ENCODE assay signal across 9 cellular contexts in the genomic region with DNA sequence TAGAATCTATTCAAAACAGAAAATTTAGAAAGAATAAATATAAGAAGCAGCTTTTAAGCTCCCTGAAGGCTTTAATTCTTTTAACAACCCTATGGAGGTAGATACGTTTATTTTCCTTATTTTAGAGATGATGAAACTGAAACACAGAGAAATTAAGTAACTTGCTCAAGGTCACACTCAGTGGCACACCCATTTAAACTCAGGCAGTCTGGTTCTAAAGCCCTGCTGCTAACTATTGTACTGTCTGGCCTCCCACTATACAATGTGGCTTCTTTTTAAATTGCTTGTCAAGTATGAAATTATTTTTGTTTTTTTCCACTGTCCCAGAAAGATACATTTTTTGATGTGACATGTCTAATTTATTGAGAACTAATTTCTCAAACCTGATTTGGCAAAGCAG. TPM values are rescaled to one million over a fixed set of nuclear protein-coding genes. Genes with fewer than 3 reads are reported as not detected.
DNase-seq lines count a peak whose midpoint lies in the region; ATAC-seq and TF ChIP-seq lines count a peak whose summit lies in the region.
"Had no signal": no experiment of that assay in that cellular context is flagged by ENCODE, and none has a peak within 500 bp of the region (broad histone marks: within the 10 kb centered on the region; RNA-seq: fewer than 3 reads in every experiment).

No MANE protein-coding gene starts in this region.

- H3K27me3 ChIP-seq in iPS-15b (ENCODE audit: control insufficient read depth, insufficient read depth, low read length): no peaks in the 10 kb centered on the region
- H3K27me3 ChIP-seq in suprapubic skin: no peaks in the 10 kb centered on the region

- TF ChIP-seq POLR2A in suprapubic skin (IDR thresholded peaks at IDR 0.05): no peak

- no peaks in the 10 kb centered on the region for H3K9me3 Mint-ChIP-seq in activated naive CD4-positive, alpha-beta T cell treated with anti-CD3 and anti-CD28 coated beads for 36 hours
- no peaks in the 10 kb centered on the region for H3K9me3 Mint-ChIP-seq in WTC11

- H3K4me3 ChIP-seq in iPS-15b (ENCODE audit: low read depth, low read length): peak overlapping the region; percentile 77
- H3K4me3 ChIP-seq in suprapubic skin: peak overlapping the region; percentile 89

- no peaks in the 10 kb centered on the region for H3K9me3 ChIP-seq in iPS-15b (ENCODE audit: control insufficient read depth, insufficient read depth, low read length)
- no peaks in the 10 kb centered on the region for H3K9me3 ChIP-seq in suprapubic skin

- peak overlapping the region; percentile 96 for H3K4me3 Mint-ChIP-seq in activated naive CD4-positive, alpha-beta T cell treated with anti-CD3 and anti-CD28 coated beads for 36 hours
- peak overlapping the region; percentile 87 for H3K4me3 Mint-ChIP-seq in WTC11

- POLR2A ChIA-PET in WTC11 (lab: Charles Lee): no interaction called here

- H3K4me1 Mint-ChIP-seq in activated naive CD4-positive, alpha-beta T cell treated with anti-CD3 and anti-CD28 coated beads for 36 hours (ENCODE audit: low read depth): peaks cover 63% of the 10 kb centered on the region
- H3K4me1 Mint-ChIP-seq in WTC11: peaks cover 57% of the 10 kb centered on the region

- TF ChIP-seq EP300 in suprapubic skin (IDR thresholded peaks at IDR 0.05): no peak

- H3K27me3 Mint-ChIP-seq in activated naive CD4-positive, alpha-beta T cell treated with anti-CD3 and anti-CD28 coated beads for 36 hours (ENCODE audit: low read depth): no peaks in the 10 kb centered on the region
- no peaks in the 10 kb centered on the region for H3K27me3 Mint-ChIP-seq in WTC11 (ENCODE audit: low read depth)

- CTCF ChIA-PET in activated naive CD4-positive, alpha-beta T cell treated with anti-CD3 and anti-CD28 coated beads for 36 hours (lab: Charles Lee): interaction anchor here (0.8 to 1.1 kb wide), 3 partner anchors 8 to 171 kb away, joined by 4 to 5 read pairs (median 5); no protein-coding TSS in a partner anchor
- CTCF ChIA-PET in WTC11 (lab: Charles Lee): interaction anchor here (1.0 to 3.0 kb wide), 2 partner anchors 45 to 173 kb away, joined by 4 to 21 read pairs; a partner anchor contains a TSS

- no peak overlapping the region for H3K27ac ChIP-seq in suprapubic skin

- H3K4me1 ChIP-seq in iPS-15b (ENCODE audit: control insufficient read depth, insufficient read depth, low read length) (peaks cover 15% of the 10 kb centered on the region), suprapubic skin (peaks cover 48% of the 10 kb centered on the region)

- no peak for DNase-seq in activated naive CD4-positive, alpha-beta T cell treated with anti-CD3 and anti-CD28 coated beads for 36 hours
- DNase-seq in activated naive CD4-positive, alpha-beta T cell treated with anti-CD3 and anti-CD28 coated beads, Interleukin-2, amount 50 U/mL, for 16 hours: no peak
- DNase-seq in WTC11 (ENCODE audit: low spot score) (no peak), suprapubic skin (ENCODE audit: low spot score in 2 of 2) (no peak), NCI-H2227 treated with DMSO at 0.1 percent for 48 hours (lab: John Stamatoyannopoulos, UW) (no peak), GDM1 (lab: John Stamatoyannopoulos, UW) (no peak), ecto neural progenitor cell (ENCODE audit: low spot score) (no peak)
- DNase-seq: anterior cingulate cortex had no signal

- H3K27ac Mint-ChIP-seq in activated naive CD4-positive, alpha-beta T cell treated with anti-CD3 and anti-CD28 coated beads for 36 hours: peak overlapping the region; percentile 73
- peak overlapping the region; percentile 87 for H3K27ac Mint-ChIP-seq in WTC11

- intact Hi-C loops in activated naive CD4-positive, alpha-beta T cell treated with anti-CD3 and anti-CD28 coated beads for 36 hours (cut with micrococcal nuclease): no loop called here

- 11% methylated on average over 1 of the region's 1 CpG for WGBS in suprapubic skin

- H3K36me3 ChIP-seq in iPS-15b (ENCODE audit: control insufficient read depth, insufficient read depth, low read length): no peaks in the 10 kb centered on the region
- no peaks in the 10 kb centered on the region for H3K36me3 ChIP-seq in suprapubic skin

- no peak overlapping the region for H3K9ac ChIP-seq in iPS-15b (ENCODE audit: low read depth, low read length)

- peaks cover 26% of the 10 kb centered on the region for H3K36me3 Mint-ChIP-seq in activated naive CD4-positive, alpha-beta T cell treated with anti-CD3 and anti-CD28 coated beads for 36 hours (ENCODE audit: low read depth)
- peaks cover 5% of the 10 kb centered on the region; the same call in 1 of the 2 replicates for H3K36me3 Mint-ChIP-seq in WTC11

- no peak for ATAC-seq in WTC11

- no peak for TF ChIP-seq CTCF in WTC11 (IDR thresholded peaks at IDR 0.05)
- TF ChIP-seq CTCF in suprapubic skin (IDR thresholded peaks at IDR 0.05): no peak

TF ChIP-seq in WTC11, 78 proteins besides CTCF, POLR2A, EP300 and RAD21:
- TF ChIP-seq, protein P1, sequence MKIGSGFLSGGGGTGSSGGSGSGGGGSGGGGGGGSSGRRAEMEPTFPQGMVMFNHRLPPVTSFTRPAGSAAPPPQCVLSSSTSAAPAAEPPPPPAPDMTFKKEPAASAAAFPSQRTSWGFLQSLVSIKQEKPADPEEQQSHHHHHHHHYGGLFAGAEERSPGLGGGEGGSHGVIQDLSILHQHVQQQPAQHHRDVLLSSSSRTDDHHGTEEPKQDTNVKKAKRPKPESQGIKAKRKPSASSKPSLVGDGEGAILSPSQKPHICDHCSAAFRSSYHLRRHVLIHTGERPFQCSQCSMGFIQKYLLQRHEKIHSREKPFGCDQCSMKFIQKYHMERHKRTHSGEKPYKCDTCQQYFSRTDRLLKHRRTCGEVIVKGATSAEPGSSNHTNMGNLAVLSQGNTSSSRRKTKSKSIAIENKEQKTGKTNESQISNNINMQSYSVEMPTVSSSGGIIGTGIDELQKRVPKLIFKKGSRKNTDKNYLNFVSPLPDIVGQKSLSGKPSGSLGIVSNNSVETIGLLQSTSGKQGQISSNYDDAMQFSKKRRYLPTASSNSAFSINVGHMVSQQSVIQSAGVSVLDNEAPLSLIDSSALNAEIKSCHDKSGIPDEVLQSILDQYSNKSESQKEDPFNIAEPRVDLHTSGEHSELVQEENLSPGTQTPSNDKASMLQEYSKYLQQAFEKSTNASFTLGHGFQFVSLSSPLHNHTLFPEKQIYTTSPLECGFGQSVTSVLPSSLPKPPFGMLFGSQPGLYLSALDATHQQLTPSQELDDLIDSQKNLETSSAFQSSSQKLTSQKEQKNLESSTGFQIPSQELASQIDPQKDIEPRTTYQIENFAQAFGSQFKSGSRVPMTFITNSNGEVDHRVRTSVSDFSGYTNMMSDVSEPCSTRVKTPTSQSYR (CRISPR knock-in tag; IDR thresholded peaks at IDR 0.05): no peak
- TF ChIP-seq GABPB1 (CRISPR knock-in tag; IDR thresholded peaks at IDR 0.05): peak; percentile 50; the same call in 1 of the 2 replicates

RNA-seq across cellular contexts. Expression of a gene that starts 55.7 kb away (rescaled TPM):
- not detected for total RNA-seq in activated naive CD4-positive, alpha-beta T cell treated with anti-CD3 and anti-CD28 coated beads for 36 hours
- not detected in 3 replicates for total RNA-seq in WTC11 (2021)
- not detected for total RNA-seq in suprapubic skin
